In genomic region chr5:110512266-110512665, GRCh38 we compare ENCODE assay signal across 28 cellular contexts.
"Had no signal": no experiment of that assay in that cellular context is flagged by ENCODE, and none has a peak within 500 bp of the region (broad histone marks: within the 10 kb centered on the region; RNA-seq: fewer than 3 reads in every experiment).

No MANE protein-coding gene starts in this region.

- ATAC-seq: effector memory CD8-positive, alpha-beta T cell; esophagus mucosa; foreskin keratinocyte; gastrocnemius medialis; gastroesophageal sphincter; heart left ventricle; heart right ventricle had no signal

- FAIRE-seq: colon, endothelial cell of umbilical vein, frontal cortex had no signal

- H3K9me3 ChIP-seq: colonic mucosa, esophagus muscularis mucosa, esophagus squamous epithelium, gastrocnemius medialis, gastroesophageal sphincter, heart left ventricle, heart right ventricle had no signal

- H3K9me3 Mint-ChIP-seq: dendritic cell treated with granulocyte-macrophage colony-stimulating factor and Interleukin-4, amounts not matched to agents 40 ng/mL and 50 ng/mL, for 4 days; effector memory CD8-positive, alpha-beta T cell; endodermal cell had no signal

- H3K27me3 Mint-ChIP-seq: dendritic cell treated with granulocyte-macrophage colony-stimulating factor and Interleukin-4, amounts not matched to agents 40 ng/mL and 50 ng/mL, for 4 days; effector memory CD8-positive, alpha-beta T cell had no signal

- H3K4me1 ChIP-seq: colonic mucosa, esophagus muscularis mucosa, esophagus squamous epithelium, foreskin keratinocyte, gastrocnemius medialis, gastroesophageal sphincter, heart left ventricle, heart right ventricle had no signal

- H3K36me3 ChIP-seq: colonic mucosa, esophagus muscularis mucosa, esophagus squamous epithelium, gastrocnemius medialis, gastroesophageal sphincter, heart left ventricle, heart right ventricle had no signal

- DNase-seq: colonic mucosa; cortex of kidney; dermis blood vessel endothelial cell; dorsolateral prefrontal cortex; effector CD4-positive, alpha-beta T cell; effector CD8-positive, alpha-beta T cell; effector memory CD4-positive, alpha-beta T cell; effector memory CD8-positive, alpha-beta T cell; endodermal cell; erythroblast; esophagus squamous epithelium; foreskin fibroblast; foreskin keratinocyte; foreskin melanocyte; gastrocnemius medialis; glutamatergic neuron; head of caudate nucleus; heart left ventricle; heart right ventricle had no signal

- H3K27ac Mint-ChIP-seq: dendritic cell treated with granulocyte-macrophage colony-stimulating factor and Interleukin-4, amounts not matched to agents 40 ng/mL and 50 ng/mL, for 4 days; effector memory CD8-positive, alpha-beta T cell; endodermal cell had no signal

- H3K4me3 Mint-ChIP-seq: dendritic cell treated with granulocyte-macrophage colony-stimulating factor and Interleukin-4, amounts not matched to agents 40 ng/mL and 50 ng/mL, for 4 days; effector memory CD8-positive, alpha-beta T cell; endodermal cell had no signal

- H3K27ac ChIP-seq: colonic mucosa, coronary artery, dorsolateral prefrontal cortex, epithelial cell of prostate, esophagus muscularis mucosa, esophagus squamous epithelium, foreskin keratinocyte, gastrocnemius medialis, gastroesophageal sphincter, heart left ventricle, heart right ventricle had no signal

- H3K4me3 ChIP-seq: colonic mucosa, coronary artery, dorsolateral prefrontal cortex, esophagus muscularis mucosa, esophagus squamous epithelium, gastrocnemius medialis, gastroesophageal sphincter, heart left ventricle, heart right ventricle had no signal

- H3K27me3 ChIP-seq: colonic mucosa, dorsolateral prefrontal cortex, esophagus muscularis mucosa, esophagus squamous epithelium, foreskin keratinocyte, gastrocnemius medialis, gastroesophageal sphincter, heart left ventricle, heart right ventricle had no signal
